In the genomic region with DNA sequence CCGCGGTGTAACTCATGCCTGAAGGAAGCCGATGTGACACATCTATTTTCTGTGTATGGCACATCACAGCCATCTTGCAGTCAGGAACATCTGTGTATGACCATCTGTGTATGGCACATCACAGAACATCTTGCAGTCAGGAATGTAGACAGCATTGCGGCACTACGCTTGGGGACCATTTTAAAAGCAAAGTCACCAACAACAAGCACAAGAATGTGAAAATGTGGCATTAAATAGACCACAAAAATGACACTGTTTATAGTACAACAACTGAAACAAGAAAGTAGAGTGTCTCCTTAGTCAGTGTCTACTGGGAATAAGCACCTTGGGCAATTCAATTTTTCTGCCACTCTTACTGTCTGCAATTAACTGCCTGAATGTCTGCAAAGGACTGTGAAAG, we compare ENCODE assay signal across 17 cellular contexts.
"Had no signal": no experiment of that assay in that cellular context is flagged by ENCODE, and none has a peak within 500 bp of the region (broad histone marks: within the 10 kb centered on the region; RNA-seq: fewer than 3 reads in every experiment).

No MANE protein-coding gene starts in this region.

- H3K36me3 ChIP-seq: breast epithelium, heart left ventricle, pancreas, tibial artery had no signal

- H3K27me3 ChIP-seq: breast epithelium, heart left ventricle, pancreas, tibial artery had no signal

- ATAC-seq: effector memory CD8-positive, alpha-beta T cell; heart left ventricle; pancreas; stimulated activated naive B cell treated with anti-CD40 and anti-IgM and Interleukin-4, amounts not matched to agents 10 μg/mL and 1 μg/mL and 100 μg/mL, for 72 hours had no signal

- DNase-seq: activated CD4-positive, alpha-beta T cell treated with anti-CD3 and anti-CD28 coated beads for 1 hour; activated CD4-positive, alpha-beta T cell treated with anti-CD3 and anti-CD28 coated beads, Interleukin-2, amount 50 U/mL, for 4 hours; activated naive CD4-positive, alpha-beta T cell treated with Interleukin-2 at 50 U/mL for 16 hours; activated T-cell treated with anti-CD3 and anti-CD28 coated beads for 4 hours; anterior cingulate cortex; cerebellar nuclear complex; effector memory CD8-positive, alpha-beta T cell; heart left ventricle; midbrain; pancreas; stimulated activated CD4-positive, alpha-beta T cell treated with anti-CD3 and anti-CD28 coated beads, Interleukin-2, amount 100 ng/mL, for 48 hours; stimulated activated naive B cell treated with anti-CD40 and anti-IgM and Interleukin-4, amounts not matched to agents 10 μg/mL and 1 μg/mL and 100 μg/mL, for 72 hours; T1000; tibial artery had no signal

- H3K27ac ChIP-seq: breast epithelium, heart left ventricle, pancreas, tibial artery, VCaP had no signal

- H3K4me1 ChIP-seq: breast epithelium, heart left ventricle, pancreas had no signal

- H3K4me3 ChIP-seq: breast epithelium, heart left ventricle, lung, pancreas, tibial artery had no signal

- H3K9me3 ChIP-seq: breast epithelium, pancreas, tibial artery had no signal
